Comparison of ENCODE assay signal across 27 cellular contexts in the genomic region with DNA sequence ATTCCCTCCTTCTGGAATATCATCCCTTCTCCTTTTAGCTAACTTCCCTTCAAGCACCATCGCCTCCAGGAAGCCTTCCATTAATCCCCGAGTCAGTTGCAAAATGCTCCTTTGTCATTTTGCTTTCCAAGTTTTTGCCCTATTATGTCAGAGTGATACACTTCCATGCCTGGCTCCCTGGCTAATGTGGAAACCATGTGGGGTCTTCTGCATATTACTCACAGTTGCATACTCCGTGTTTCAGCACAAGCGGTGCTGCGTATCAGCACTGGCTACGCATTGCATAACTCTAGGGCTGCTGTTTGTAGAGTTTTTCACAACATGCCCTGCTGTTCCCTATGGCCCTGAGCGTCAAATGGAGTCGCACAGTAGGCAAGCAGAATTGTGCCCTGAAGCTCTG. TPM values are rescaled to one million over a fixed set of nuclear protein-coding genes. Genes with fewer than 3 reads are reported as not detected.
A peak's percentile ranks its signal among the peaks of the same experiment; 100 is the strongest.
DNase-seq lines count a peak whose midpoint lies in the region; ATAC-seq and TF ChIP-seq lines count a peak whose summit lies in the region.
"Had no signal": no experiment of that assay in that cellular context is flagged by ENCODE, and none has a peak within 500 bp of the region (broad histone marks: within the 10 kb centered on the region; RNA-seq: fewer than 3 reads in every experiment).

No MANE protein-coding gene starts in this region.

- ATAC-seq in HG03039 (IDR thresholded peaks at IDR 0.05; ENCODE audit: unreplicated experiment) = no peak
- no peak for ATAC-seq in activated CD8-positive, alpha-beta memory T cell treated with anti-CD3 and anti-CD28 coated beads, Interleukin-2, amount 10 ng/mL, durations not matched to agents 7 days and 5 days
- ATAC-seq: left colon, mucosa of descending colon had no signal

- H3K9me3 Mint-ChIP-seq in activated CD8-positive, alpha-beta memory T cell treated with anti-CD3 and anti-CD28 coated beads, Interleukin-2, amount 10 ng/mL, durations not matched to agents 7 days and 5 days (ENCODE audit: low read depth) = no peaks in the 10 kb centered on the region
- H3K9me3 Mint-ChIP-seq: activated T-helper 1 cell treated with anti-CD3 and anti-CD28 coated beads, Interleukin-12 subunit alpha, Interleukin-12 subunit beta, Interleukin-2, Interleukin-4 antibody, amounts not matched to agents 30 ng/mL and 10 ng/mL and 1 ng/mL, durations not matched to agents 14 hours and 24 hours and 36 hours; CD4-positive, CD25-positive, alpha-beta regulatory T cell had no signal

- H3K27me3 Mint-ChIP-seq in activated CD8-positive, alpha-beta memory T cell treated with anti-CD3 and anti-CD28 coated beads, Interleukin-2, amount 10 ng/mL, durations not matched to agents 7 days and 5 days = no peaks in the 10 kb centered on the region
- H3K27me3 Mint-ChIP-seq: CD4-positive, CD25-positive, alpha-beta regulatory T cell had no signal

- H3K4me3 ChIP-seq in AG04449 (ENCODE audit: low read depth, low read length) (no peak overlapping the region), HL-60 (replicated peaks; ENCODE audit: insufficient read depth, low read length) (no peak overlapping the region), foreskin fibroblast (ENCODE audit: low read depth in 1 of 2, low read length in 2 of 2) (no peak overlapping the region)
- H3K4me3 ChIP-seq: esophagus squamous epithelium, mucosa of descending colon, PC-9, SK-N-MC, tibial nerve had no signal

- no peak for TF ChIP-seq CTCF in AG04449 (IDR thresholded peaks at IDR 0.05; ENCODE audit: insufficient read depth, low read length, missing control alignments)
- TF ChIP-seq CTCF in HL-60 (IDR thresholded peaks at IDR 0.05; ENCODE audit: insufficient read depth, low read length) = no peak
- no peak for TF ChIP-seq CTCF in foreskin fibroblast (IDR thresholded peaks at IDR 0.05; ENCODE audit: low read depth, low read length)

- no peak overlapping the region for H3K4me3 Mint-ChIP-seq in activated CD8-positive, alpha-beta memory T cell treated with anti-CD3 and anti-CD28 coated beads, Interleukin-2, amount 10 ng/mL, durations not matched to agents 7 days and 5 days
- H3K4me3 Mint-ChIP-seq: activated T-helper 1 cell treated with anti-CD3 and anti-CD28 coated beads, Interleukin-12 subunit alpha, Interleukin-12 subunit beta, Interleukin-2, Interleukin-4 antibody, amounts not matched to agents 30 ng/mL and 10 ng/mL and 1 ng/mL, durations not matched to agents 14 hours and 24 hours and 36 hours; CD4-positive, CD25-positive, alpha-beta regulatory T cell had no signal

- peaks cover 24% of the 10 kb centered on the region for H3K4me1 Mint-ChIP-seq in activated CD8-positive, alpha-beta memory T cell treated with anti-CD3 and anti-CD28 coated beads, Interleukin-2, amount 10 ng/mL, durations not matched to agents 7 days and 5 days

- H3K27ac Mint-ChIP-seq in activated CD8-positive, alpha-beta memory T cell treated with anti-CD3 and anti-CD28 coated beads, Interleukin-2, amount 10 ng/mL, durations not matched to agents 7 days and 5 days = no peak overlapping the region
- H3K27ac Mint-ChIP-seq: activated T-helper 1 cell treated with anti-CD3 and anti-CD28 coated beads, Interleukin-12 subunit alpha, Interleukin-12 subunit beta, Interleukin-2, Interleukin-4 antibody, amounts not matched to agents 30 ng/mL and 10 ng/mL and 1 ng/mL, durations not matched to agents 14 hours and 24 hours and 36 hours had no signal

- H3K27ac ChIP-seq in HL-60 (replicated peaks) = no peak overlapping the region
- H3K27ac ChIP-seq: esophagus squamous epithelium, PC-9, SK-N-MC, tibial nerve had no signal

- POLR2A ChIA-PET in AG04449 (lab: Yijun Ruan, JAX) = no interaction called here

- no peaks in the 10 kb centered on the region for H3K27me3 ChIP-seq in HL-60 (ENCODE audit: insufficient read depth, poor library complexity, severe bottlenecking)
- H3K27me3 ChIP-seq: esophagus squamous epithelium, tibial nerve had no signal

- H3K36me3 Mint-ChIP-seq in activated CD8-positive, alpha-beta memory T cell treated with anti-CD3 and anti-CD28 coated beads, Interleukin-2, amount 10 ng/mL, durations not matched to agents 7 days and 5 days = peaks cover 1% of the 10 kb centered on the region

- CTCF ChIA-PET in AG04449 (lab: Yijun Ruan, JAX) = interaction anchor here (0.8 to 15.2 kb wide), 10 partner anchors 163 to 361 kb away, joined by 3 to 367 read pairs (median 26); no protein-coding TSS in a partner anchor
- CTCF ChIA-PET in activated CD8-positive, alpha-beta memory T cell treated with anti-CD3 and anti-CD28 coated beads, Interleukin-2, amount 10 ng/mL, durations not matched to agents 7 days and 5 days (lab: Charles Lee) = interaction anchor here (6.0 to 8.8 kb wide), 3 partner anchors 65 to 250 kb away, joined by 60 to 207 read pairs (median 119); a partner anchor contains a TSS

- DNase-seq in AG04449 (ENCODE audit: low read depth, low spot score) (peak; percentile 37), HL-60 (ENCODE audit: low read depth in 1 of 2, low spot score in 1 of 2) (peak; percentile 28 to 48), amniotic epithelial cell (ENCODE audit: low read depth) (peak; percentile 96), foreskin fibroblast (peak; percentile 51 to 59), dedifferentiated amniotic fluid mesenchymal stem cell (ENCODE audit: extremely low spot score) (no peak), ureter (ENCODE audit: low spot score) (no peak)
- no peak for DNase-seq in activated CD8-positive, alpha-beta memory T cell treated with anti-CD3 and anti-CD28 coated beads, Interleukin-2, amount 10 ng/mL, durations not matched to agents 7 days and 5 days
- DNase-seq: activated CD4-positive, alpha-beta T cell treated with anti-CD3 and anti-CD28 coated beads for 1 hour; caudate nucleus; CD4-positive, CD25-positive, alpha-beta regulatory T cell; effector CD8-positive, alpha-beta T cell; esophagus squamous epithelium; left colon; mucosa of descending colon; NCI-H1105; NCI-H2171; NCI-H774; PC-9; retina; stimulated activated CD4-positive, alpha-beta T cell treated with anti-CD3 and anti-CD28 coated beads, Interleukin-15, amount 100 ng/mL, for 24 hours; stimulated activated naive CD4-positive, alpha-beta T cell had no signal

RNA-seq across cellular contexts. Expression of a gene that starts 1.9 kb away (rescaled TPM):
- total RNA-seq in activated CD8-positive, alpha-beta memory T cell treated with anti-CD3 and anti-CD28 coated beads, Interleukin-2, amount 10 ng/mL, durations not matched to agents 7 days and 5 days = not detected
- not detected for total RNA-seq in ureter
- total RNA-seq: A172; activated CD8-positive, alpha-beta memory T cell treated with anti-CD3 and anti-CD28 coated beads for 36 hours; activated T-helper 1 cell treated with anti-CD3 and anti-CD28 coated beads, Interleukin-12 subunit alpha, Interleukin-12 subunit beta, Interleukin-2, Interleukin-4 antibody, amounts not matched to agents 30 ng/mL and 10 ng/mL and 1 ng/mL, durations not matched to agents 14 hours and 24 hours and 36 hours; CD4-positive, CD25-positive, alpha-beta regulatory T cell; esophagus squamous epithelium; left colon; mucosa of descending colon; PC-9; tibial nerve had no signal

RNA-seq across cellular contexts. Expression of a gene that starts 26.3 kb away (rescaled TPM):
- 1 to 10 TPM in 1 of 2 experiments, under 1 TPM in 1; 0.73 to 1.6 TPM for total RNA-seq in activated CD8-positive, alpha-beta memory T cell treated with anti-CD3 and anti-CD28 coated beads, Interleukin-2, amount 10 ng/mL, durations not matched to agents 7 days and 5 days
- total RNA-seq in ureter = not detected
- total RNA-seq: A172; CD4-positive, CD25-positive, alpha-beta regulatory T cell; esophagus squamous epithelium; left colon; mucosa of descending colon; PC-9; tibial nerve had no signal

RNA-seq across cellular contexts. Expression of a gene that starts 44.6 kb away (rescaled TPM):
- total RNA-seq in activated CD8-positive, alpha-beta memory T cell treated with anti-CD3 and anti-CD28 coated beads, Interleukin-2, amount 10 ng/mL, durations not matched to agents 7 days and 5 days = 10 to 100 TPM; 19.7 to 21.5 TPM
- total RNA-seq in ureter = 18.9 TPM

Comparison
In these comparisons a context has a peak if more than half of its experiments do, and no peak if none do; other contexts are left out.
1. DNase-seq: peak in AG04449 (single experiment), HL-60 (2 of 2), amniotic epithelial cell (single experiment) and foreskin fibroblast (2 of 2); none in dedifferentiated amniotic fluid mesenchymal stem cell (single experiment), activated CD8-positive, alpha-beta memory T cell treated with anti-CD3 and anti-CD28 coated beads, Interleukin-2, amount 10 ng/mL, durations not matched to agents 7 days and 5 days (single experiment) and ureter (single experiment).